In genomic region chr9:127112056-127112455, GRCh38 we compare ENCODE assay signal across 13 cellular contexts. TPM values are rescaled to one million over a fixed set of nuclear protein-coding genes. Genes with fewer than 3 reads are reported as not detected.
DNase-seq lines count a peak whose midpoint lies in the region; ATAC-seq and TF ChIP-seq lines count a peak whose summit lies in the region.
"Had no signal": no experiment of that assay in that cellular context is flagged by ENCODE, and none has a peak within 500 bp of the region (broad histone marks: within the 10 kb centered on the region; RNA-seq: fewer than 3 reads in every experiment).

No MANE protein-coding gene starts in this region.

- TF ChIP-seq CTCF in VCaP (conservative IDR thresholded peaks at IDR 0.05) (no peak), left ventricle myocardium inferior (IDR thresholded peaks at IDR 0.05; ENCODE audit: borderline replicate concordance) (no peak)
- TF ChIP-seq CTCF in CD4-positive, alpha-beta T cell (IDR thresholded peaks at IDR 0.05), result no peak

- H3K4me3 ChIP-seq in HUES48 (ENCODE audit: low read depth, low read length), result no peak overlapping the region
- H3K4me3 ChIP-seq in left ventricle myocardium inferior, result no peak overlapping the region
- H3K4me3 ChIP-seq in skeletal muscle tissue (ENCODE audit: low read length in 3 of 3), result peak overlapping the region in 1 of 3 donors; percentile 14
- no peak overlapping the region for H3K4me3 ChIP-seq in naive thymus-derived CD4-positive, alpha-beta T cell (ENCODE audit: low read length)

- intact Hi-C loops in left ventricle myocardium inferior (cut with micrococcal nuclease), result no loop called here
- intact Hi-C loops in CD4-positive, alpha-beta T cell (cut with DNase I, micrococcal nuclease), result no loop called here
- intact Hi-C loops in naive thymus-derived CD4-positive, alpha-beta T cell (cut with micrococcal nuclease), result no loop called here

- DNase-seq in left ventricle myocardium inferior (peak; percentile 63), NCI-H1105 (lab: John Stamatoyannopoulos, UW) (no peak), activated gamma-delta T cell (lab: John Stamatoyannopoulos, UW) (no peak)
- no peak for DNase-seq in CD4-positive, alpha-beta T cell
- DNase-seq in naive thymus-derived CD4-positive, alpha-beta T cell, result no peak
- DNase-seq: activated CD4-positive, alpha-beta memory T cell treated with anti-CD3 and anti-CD28 coated beads for 36 hours; activated gamma-delta T cell treated with Interleukin-2 at 50 U/mL for 16 hours; left colon; T-helper 1 cell had no signal

- H3K4me1 ChIP-seq in HUES48 (ENCODE audit: control insufficient read depth, insufficient read depth, low read length), result peaks cover 29% of the 10 kb centered on the region
- peaks cover 98% of the 10 kb centered on the region for H3K4me1 ChIP-seq in left ventricle myocardium inferior
- H3K4me1 ChIP-seq in skeletal muscle tissue (ENCODE audit: control insufficient read depth in 3 of 3, insufficient read depth in 3 of 3, low read length in 3 of 3), result peaks cover 65 to 86% (median 80%) of the 10 kb centered on the region in 3 donors
- H3K4me1 ChIP-seq in naive thymus-derived CD4-positive, alpha-beta T cell (ENCODE audit: control insufficient read depth in 2 of 2, insufficient read depth in 2 of 2, low read length in 2 of 2), result peaks cover 0 to 10% of the 10 kb centered on the region in 2 donors

- no peaks in the 10 kb centered on the region for H3K9me3 ChIP-seq in HUES48 (ENCODE audit: control insufficient read depth, insufficient read depth, low read length)
- no peaks in the 10 kb centered on the region for H3K9me3 ChIP-seq in left ventricle myocardium inferior (replicated peaks)
- no peaks in the 10 kb centered on the region for H3K9me3 ChIP-seq in skeletal muscle tissue (ENCODE audit: control insufficient read depth in 3 of 3, low read length in 3 of 3)
- H3K9me3 ChIP-seq in CD4-positive, alpha-beta T cell (ENCODE audit: control insufficient read depth, low read length), result no peaks in the 10 kb centered on the region
- H3K9me3 ChIP-seq in naive thymus-derived CD4-positive, alpha-beta T cell (ENCODE audit: control insufficient read depth in 2 of 3, low read length in 3 of 3), result no peaks in the 10 kb centered on the region

- no peaks in the 10 kb centered on the region for H3K36me3 Mint-ChIP-seq in CD4-positive, alpha-beta T cell (ENCODE audit: low read depth)
- H3K36me3 Mint-ChIP-seq in naive thymus-derived CD4-positive, alpha-beta T cell, result peaks cover 0 to 7% (median 0%) of the 10 kb centered on the region in 5 donors
- H3K36me3 Mint-ChIP-seq: activated CD4-positive, alpha-beta memory T cell treated with anti-CD3 and anti-CD28 coated beads for 36 hours had no signal

- H3K27ac Mint-ChIP-seq in CD4-positive, alpha-beta T cell, result no peak overlapping the region
- no peak overlapping the region for H3K27ac Mint-ChIP-seq in naive thymus-derived CD4-positive, alpha-beta T cell
- H3K27ac Mint-ChIP-seq: activated CD4-positive, alpha-beta memory T cell treated with anti-CD3 and anti-CD28 coated beads for 36 hours had no signal

- no peak for ATAC-seq in CD4-positive, alpha-beta T cell (ENCODE audit: poor library complexity)
- no peak for ATAC-seq in naive thymus-derived CD4-positive, alpha-beta T cell
- ATAC-seq: left colon had no signal

- H3K9ac ChIP-seq in HUES48 (ENCODE audit: low read depth, low read length) (no peak overlapping the region), skeletal muscle tissue (ENCODE audit: low read depth in 1 of 3, low read length in 3 of 3) (no peak overlapping the region)

- no peaks in the 10 kb centered on the region for H3K9me3 Mint-ChIP-seq in CD4-positive, alpha-beta T cell
- H3K9me3 Mint-ChIP-seq in naive thymus-derived CD4-positive, alpha-beta T cell, result no peaks in the 10 kb centered on the region
- H3K9me3 Mint-ChIP-seq: activated CD4-positive, alpha-beta memory T cell treated with anti-CD3 and anti-CD28 coated beads for 36 hours; central memory CD8-positive, alpha-beta T cell had no signal

- no peaks in the 10 kb centered on the region for H3K27me3 Mint-ChIP-seq in CD4-positive, alpha-beta T cell
- peaks cover 0 to 22% (median 0%) of the 10 kb centered on the region in 5 donors for H3K27me3 Mint-ChIP-seq in naive thymus-derived CD4-positive, alpha-beta T cell
- H3K27me3 Mint-ChIP-seq: activated CD4-positive, alpha-beta memory T cell treated with anti-CD3 and anti-CD28 coated beads for 36 hours; central memory CD8-positive, alpha-beta T cell had no signal

- POLR2A ChIA-PET in CD4-positive, alpha-beta T cell (lab: Charles Lee), result no interaction called here
- POLR2A ChIA-PET in naive thymus-derived CD4-positive, alpha-beta T cell (lab: Charles Lee), result no interaction called here

- no peak overlapping the region for H3K4me3 Mint-ChIP-seq in CD4-positive, alpha-beta T cell
- H3K4me3 Mint-ChIP-seq in naive thymus-derived CD4-positive, alpha-beta T cell, result no peak overlapping the region
- H3K4me3 Mint-ChIP-seq: activated CD4-positive, alpha-beta memory T cell treated with anti-CD3 and anti-CD28 coated beads for 36 hours; central memory CD8-positive, alpha-beta T cell had no signal

- H3K27ac ChIP-seq in HUES48 (ENCODE audit: low read depth, low read length), result peak overlapping the region; percentile 94
- peak overlapping the region; percentile 83; the same call in 1 of the 2 replicates for H3K27ac ChIP-seq in VCaP
- H3K27ac ChIP-seq in left ventricle myocardium inferior (replicated peaks), result peak overlapping the region; percentile 48
- H3K27ac ChIP-seq in skeletal muscle tissue (ENCODE audit: low read depth, low read length), result peak overlapping the region; percentile 46
- no peak overlapping the region for H3K27ac ChIP-seq in CD4-positive, alpha-beta T cell (ENCODE audit: low read depth, low read length)
- H3K27ac ChIP-seq in naive thymus-derived CD4-positive, alpha-beta T cell (ENCODE audit: low read depth, low read length), result no peak overlapping the region

- H3K4me1 Mint-ChIP-seq in CD4-positive, alpha-beta T cell (ENCODE audit: low read depth), result peaks cover 10% of the 10 kb centered on the region
- peaks cover 7 to 18% (median 10%) of the 10 kb centered on the region in 7 donors for H3K4me1 Mint-ChIP-seq in naive thymus-derived CD4-positive, alpha-beta T cell

- H3K36me3 ChIP-seq in HUES48 (ENCODE audit: control insufficient read depth, insufficient read depth, low read length), result peaks cover 3% of the 10 kb centered on the region; the same call in 1 of the 2 replicates
- peaks cover 14% of the 10 kb centered on the region for H3K36me3 ChIP-seq in left ventricle myocardium inferior
- H3K36me3 ChIP-seq in skeletal muscle tissue (ENCODE audit: control insufficient read depth in 3 of 3, insufficient read depth in 3 of 3, low read length in 3 of 3), result peaks cover 11 to 20% (median 19%) of the 10 kb centered on the region in 3 donors
- no peaks in the 10 kb centered on the region for H3K36me3 ChIP-seq in naive thymus-derived CD4-positive, alpha-beta T cell (ENCODE audit: control insufficient read depth in 2 of 3, insufficient read depth in 3 of 3, low read length in 3 of 3)

- H3K27me3 ChIP-seq in HUES48 (ENCODE audit: control insufficient read depth, insufficient read depth, low read length), result no peaks in the 10 kb centered on the region
- no peaks in the 10 kb centered on the region for H3K27me3 ChIP-seq in left ventricle myocardium inferior (ENCODE audit: low read depth)
- H3K27me3 ChIP-seq in skeletal muscle tissue (ENCODE audit: control insufficient read depth in 3 of 3, insufficient read depth in 3 of 3, low read length in 3 of 3), result no peaks in the 10 kb centered on the region
- H3K27me3 ChIP-seq in CD4-positive, alpha-beta T cell (ENCODE audit: control insufficient read depth, insufficient read depth, low read length), result no peaks in the 10 kb centered on the region
- H3K27me3 ChIP-seq in naive thymus-derived CD4-positive, alpha-beta T cell (ENCODE audit: control insufficient read depth in 2 of 2, insufficient read depth in 2 of 2, low read length in 2 of 2), result no peaks in the 10 kb centered on the region

- CTCF ChIA-PET in CD4-positive, alpha-beta T cell (lab: Charles Lee), result no interaction called here
- CTCF ChIA-PET in naive thymus-derived CD4-positive, alpha-beta T cell (lab: Charles Lee), result no interaction called here

RNA-seq across cellular contexts. Expression of gene ANGPTL2, which starts 10.4 kb away (rescaled TPM):
- total RNA-seq in left ventricle myocardium inferior (35.7 TPM), skeletal muscle tissue (37.6 TPM)
- total RNA-seq in CD4-positive, alpha-beta T cell, result not detected
- not detected for total RNA-seq in naive thymus-derived CD4-positive, alpha-beta T cell
- polyA plus RNA-seq in naive thymus-derived CD4-positive, alpha-beta T cell, result not detected
- total RNA-seq: activated CD4-positive, alpha-beta memory T cell treated with anti-CD3 and anti-CD28 coated beads for 36 hours had no signal

Comparison
In these comparisons a context has a peak if more than half of its experiments do, and no peak if none do; other contexts are left out.
1. H3K27ac ChIP-seq: peak in HUES48 (single experiment), VCaP (single experiment), left ventricle myocardium inferior (single experiment) and skeletal muscle tissue (single experiment); none in CD4-positive, alpha-beta T cell (single experiment) and naive thymus-derived CD4-positive, alpha-beta T cell (single experiment).
2. RNA of gene ANGPTL2, which starts 10.4 kb away (total RNA-seq): 37.6 TPM in skeletal muscle tissue (single experiment) and 35.7 TPM in left ventricle myocardium inferior (single experiment); not detected in CD4-positive, alpha-beta T cell and not detected in naive thymus-derived CD4-positive, alpha-beta T cell; every median in the first group is over 10 times any median in the second.